Comparison of ENCODE assay signal across 2 cellular contexts in the genomic region with DNA sequence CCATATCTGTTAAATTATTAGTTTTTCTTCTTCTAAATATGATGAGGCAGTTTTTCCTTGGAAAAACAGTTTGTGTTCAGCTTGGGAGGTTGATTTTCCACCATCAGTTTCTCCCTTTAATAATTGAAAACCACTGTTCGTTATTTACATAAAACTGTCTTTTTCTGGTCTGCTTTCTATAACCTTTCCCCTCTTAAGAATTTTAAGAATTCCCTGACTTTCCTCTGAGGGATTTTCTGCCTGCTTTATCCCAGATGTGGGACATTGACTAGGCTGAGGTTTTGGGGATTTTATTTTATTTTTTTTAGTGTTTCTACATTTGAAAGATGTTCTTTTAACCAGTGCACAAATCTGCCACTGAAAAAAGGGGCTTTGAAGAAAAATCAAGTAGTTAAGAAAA.
TF ChIP-seq lines count a peak whose summit lies in the region.

No MANE protein-coding gene starts in this region.

TF ChIP-seq in A549, 52 proteins besides CTCF, POLR2A, EP300 and RAD21:
- TF ChIP-seq, protein P1, sequence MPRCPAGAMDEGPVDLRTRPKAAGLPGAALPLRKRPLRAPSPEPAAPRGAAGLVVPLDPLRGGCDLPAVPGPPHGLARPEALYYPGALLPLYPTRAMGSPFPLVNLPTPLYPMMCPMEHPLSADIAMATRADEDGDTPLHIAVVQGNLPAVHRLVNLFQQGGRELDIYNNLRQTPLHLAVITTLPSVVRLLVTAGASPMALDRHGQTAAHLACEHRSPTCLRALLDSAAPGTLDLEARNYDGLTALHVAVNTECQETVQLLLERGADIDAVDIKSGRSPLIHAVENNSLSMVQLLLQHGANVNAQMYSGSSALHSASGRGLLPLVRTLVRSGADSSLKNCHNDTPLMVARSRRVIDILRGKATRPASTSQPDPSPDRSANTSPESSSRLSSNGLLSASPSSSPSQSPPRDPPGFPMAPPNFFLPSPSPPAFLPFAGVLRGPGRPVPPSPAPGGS (IDR thresholded peaks at IDR 0.05): no peak
- TF ChIP-seq EHMT2 (IDR thresholded peaks at IDR 0.05; ENCODE audit: low read depth): no peak
- no peak for TF ChIP-seq ZSCAN20 (CRISPR knock-in tag; IDR thresholded peaks at IDR 0.05)
- TF ChIP-seq ESRRA (IDR thresholded peaks at IDR 0.05; ENCODE audit: borderline replicate concordance, low read length): no peak
- TF ChIP-seq HOXA7 (CRISPR knock-in tag; IDR thresholded peaks at IDR 0.05): no peak
- no peak for TF ChIP-seq FOSL2 (IDR thresholded peaks at IDR 0.05)
- TF ChIP-seq FOSL2 (CRISPR knock-in tag; IDR thresholded peaks at IDR 0.05): no peak
- no peak for TF ChIP-seq SREBF2 (IDR thresholded peaks at IDR 0.05)

TF ChIP-seq in IMR-90, 13 proteins besides CTCF, POLR2A, EP300 and RAD21:
- TF ChIP-seq, protein P2, sequence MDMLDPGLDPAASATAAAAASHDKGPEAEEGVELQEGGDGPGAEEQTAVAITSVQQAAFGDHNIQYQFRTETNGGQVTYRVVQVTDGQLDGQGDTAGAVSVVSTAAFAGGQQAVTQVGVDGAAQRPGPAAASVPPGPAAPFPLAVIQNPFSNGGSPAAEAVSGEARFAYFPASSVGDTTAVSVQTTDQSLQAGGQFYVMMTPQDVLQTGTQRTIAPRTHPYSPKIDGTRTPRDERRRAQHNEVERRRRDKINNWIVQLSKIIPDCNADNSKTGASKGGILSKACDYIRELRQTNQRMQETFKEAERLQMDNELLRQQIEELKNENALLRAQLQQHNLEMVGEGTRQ (IDR thresholded peaks at IDR 0.05; ENCODE audit: low read depth, low read length): no peak
- TF ChIP-seq BHLHE40 (IDR thresholded peaks at IDR 0.05; ENCODE audit: low read depth, low read length) (no peak), MXI1 (IDR thresholded peaks at IDR 0.05; ENCODE audit: borderline replicate concordance, low read depth, low read length) (no peak), CEBPB (IDR thresholded peaks at IDR 0.05; ENCODE audit: low read depth, low read length) (no peak), RCOR1 (IDR thresholded peaks at IDR 0.05; ENCODE audit: insufficient replicate concordance, low read length) (no peak), MAFK (IDR thresholded peaks at IDR 0.05; ENCODE audit: low read depth, low read length) (no peak)
TF ChIP-seq in IMR-90: peak in this region for 0.
